Comparison of ENCODE assay signal across 8 cellular contexts in the genomic region with DNA sequence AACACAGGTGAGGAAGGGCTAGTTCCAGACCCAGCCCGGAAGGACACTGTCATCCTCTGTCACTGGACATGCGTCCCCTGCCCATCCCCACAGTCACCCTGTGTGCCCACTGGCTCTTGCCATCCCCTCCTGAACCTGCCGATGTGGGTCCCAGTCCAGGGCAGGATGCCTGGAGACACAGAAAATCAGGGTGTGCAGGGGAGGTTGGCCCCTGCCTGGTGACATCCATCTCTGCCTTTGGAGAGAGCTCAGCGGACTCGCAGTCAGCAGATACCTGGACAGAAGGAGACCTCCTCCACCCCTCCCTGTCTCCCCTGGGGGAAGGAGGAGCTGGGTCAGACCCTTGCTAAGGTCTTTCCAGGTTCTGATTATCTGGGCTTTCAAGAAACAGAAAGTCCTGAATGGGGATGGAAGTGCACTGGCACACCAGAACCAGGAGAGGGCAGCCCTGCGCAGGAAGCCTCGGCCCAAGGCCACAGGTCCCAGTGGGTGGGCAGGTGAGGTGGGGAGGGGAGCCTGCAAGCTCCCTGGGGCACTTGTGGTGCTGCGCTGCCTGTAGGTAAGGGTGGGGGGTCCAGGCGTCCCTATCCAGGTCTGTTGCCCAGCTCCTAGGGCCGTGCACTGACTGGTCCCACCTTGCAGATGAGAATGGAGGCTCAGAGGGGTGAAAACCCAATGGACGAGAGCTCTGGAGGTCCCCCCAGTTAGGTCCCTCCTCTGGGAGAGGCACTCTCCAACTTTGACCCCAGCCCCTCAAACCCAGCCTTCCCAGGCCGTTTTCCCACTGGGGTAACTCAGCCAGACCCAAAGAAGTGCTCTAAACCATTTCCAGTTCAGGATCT. TPM values are rescaled to one million over a fixed set of nuclear protein-coding genes. Genes with fewer than 3 reads are reported as not detected.
DNase-seq lines count a peak whose midpoint lies in the region; ATAC-seq, FAIRE-seq and TF ChIP-seq lines count a peak whose summit lies in the region.

No MANE protein-coding gene starts in this region.

- FAIRE-seq in GM12891 (lab: Jason Lieb, UNC) = no peak

- ATAC-seq in GM19455 (IDR thresholded peaks at IDR 0.05; ENCODE audit: unreplicated experiment) = no peak

- peak; percentile 80 for DNase-seq in AG08396 (ENCODE audit: low spot score)
- peak; percentile 76 for DNase-seq in GM12891 (ENCODE audit: insufficient read length, low spot score)
- DNase-seq in NOMO-1 treated with DMSO at 0.1 percent for 48 hours (lab: John Stamatoyannopoulos, UW; ENCODE audit: unreplicated experiment) = peak; percentile 22
- DNase-seq in anterior cingulate cortex (lab: John Stamatoyannopoulos, UW) = peak in 34 of 58 donors; percentile 6 to 60 (median 24)
- peak; percentile 28 for DNase-seq in iris pigment epithelial cell (ENCODE audit: low read depth)
- peak in 2 of 3 experiments; percentile 14 to 31 for DNase-seq in stimulated activated CD4-positive, alpha-beta T cell treated with anti-CD3 and anti-CD28 coated beads, TNF-alpha, amount 100 ng/mL, for 24 hours (ENCODE audit: low read depth in 3 of 3)
- no peak for DNase-seq in NCI-H1092 treated with DMSO at 0.1 percent for 48 hours (lab: John Stamatoyannopoulos, UW)

- TF ChIP-seq POLR2A in GM12891 (IDR thresholded peaks at IDR 0.05; ENCODE audit: low read depth, low read length) = no peak

TF ChIP-seq in GM12891, 5 proteins besides CTCF, POLR2A, EP300 and RAD21:
- no peak for TF ChIP-seq PAX5 (IDR thresholded peaks at IDR 0.05; ENCODE audit: insufficient read depth, low read length, severe bottlenecking)
- no peak for TF ChIP-seq SPI1 (IDR thresholded peaks at IDR 0.05; ENCODE audit: low read depth, low read length)
- TF ChIP-seq TAF1 (IDR thresholded peaks at IDR 0.05; ENCODE audit: low read depth, low read length) = no peak
- TF ChIP-seq POU2F2 (IDR thresholded peaks at IDR 0.05; ENCODE audit: low read depth, low read length) = no peak
- TF ChIP-seq POLR2AphosphoS5 (IDR thresholded peaks at IDR 0.05; ENCODE audit: low read depth, low read length) = no peak

RNA-seq across cellular contexts. Expression of gene OTOS, which starts 9.7 kb away (rescaled TPM):
- polyA plus RNA-seq in GM12891 (2012; ENCODE audit: low read depth, missing spikeins) = not detected

RNA-seq across cellular contexts. Expression of gene COPS9, which starts 14.1 kb away (rescaled TPM):
- polyA plus RNA-seq in GM12891 (2012; ENCODE audit: low read depth, missing spikeins) = 298 TPM
